ENCODE assay signal across 16 cellular contexts in the genomic region with DNA sequence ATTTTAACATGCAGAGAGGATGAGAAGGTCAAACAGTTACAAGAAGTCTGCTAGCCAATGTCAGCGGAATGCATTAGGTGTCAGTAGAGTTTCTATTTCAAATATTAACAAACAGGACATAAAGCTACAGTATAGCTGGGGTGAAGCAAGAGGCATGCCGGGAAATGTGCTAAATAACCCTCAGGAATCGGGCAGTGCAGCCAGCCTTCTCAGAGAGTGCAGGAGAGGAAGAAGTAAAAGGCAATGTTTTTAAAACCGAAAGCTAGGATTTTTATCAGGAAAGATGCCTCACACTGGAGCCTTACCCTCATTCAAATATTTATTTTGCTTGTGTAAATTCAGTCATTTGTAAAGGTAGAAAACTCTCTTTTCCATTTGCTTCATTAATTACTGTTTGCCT. TPM values are rescaled to one million over a fixed set of nuclear protein-coding genes. Genes with fewer than 3 reads are reported as not detected.
A peak's percentile ranks its signal among the peaks of the same experiment; 100 is the strongest.
DNase-seq lines count a peak whose midpoint lies in the region; FAIRE-seq and TF ChIP-seq lines count a peak whose summit lies in the region.
"Had no signal": no experiment of that assay in that cellular context is flagged by ENCODE, and none has a peak within 500 bp of the region (broad histone marks: within the 10 kb centered on the region; RNA-seq: fewer than 3 reads in every experiment).

No MANE protein-coding gene starts in this region.

- H3K4me3 Mint-ChIP-seq in activated naive CD4-positive, alpha-beta T cell treated with anti-CD3 and anti-CD28 coated beads, Interleukin-2, amount 10 ng/mL, durations not matched to agents 7 days and 5 days, result no peak overlapping the region

- H3K36me3 ChIP-seq in mesenchymal stem cell (ENCODE audit: control insufficient read depth in 1 of 2, insufficient read depth in 2 of 2, low read depth in 1 of 2, low read length in 2 of 2), result no peaks in the 10 kb centered on the region
- H3K36me3 ChIP-seq: BE2C, prostate gland had no signal

- no peak overlapping the region for H3K27ac ChIP-seq in mesenchymal stem cell (ENCODE audit: low read length, poor library complexity, severe bottlenecking)
- H3K27ac ChIP-seq: prostate gland had no signal

- H2BK120ac ChIP-seq in mesenchymal stem cell (ENCODE audit: low read depth, low read length), result no peak overlapping the region

- no peak overlapping the region for H4K91ac ChIP-seq in mesenchymal stem cell (ENCODE audit: low read length)

- H4K8ac ChIP-seq in mesenchymal stem cell (ENCODE audit: low read length), result no peak overlapping the region

- H3K9me3 ChIP-seq in mesenchymal stem cell (ENCODE audit: control insufficient read depth, low read length), result no peaks in the 10 kb centered on the region
- H3K9me3 ChIP-seq: BE2C, prostate gland had no signal

- H3K14ac ChIP-seq in mesenchymal stem cell (ENCODE audit: low read length in 2 of 2), result no peak overlapping the region

- no peak overlapping the region for H2BK15ac ChIP-seq in mesenchymal stem cell (ENCODE audit: low read depth, poor library complexity, severe bottlenecking)

- DNase-seq in EL (peak; percentile 23), NCI-H69 (lab: John Stamatoyannopoulos, UW) (peak; percentile 76), cerebellum (ENCODE audit: low spot score) (peak; percentile 19), mesenchymal stem cell (peak; percentile 1), GM13977 (ENCODE audit: low spot score) (no peak), urothelium cell line (ENCODE audit: low spot score) (no peak)
- DNase-seq in activated naive CD4-positive, alpha-beta T cell treated with anti-CD3 and anti-CD28 coated beads, Interleukin-2, amount 10 ng/mL, durations not matched to agents 7 days and 5 days, result no peak
- DNase-seq in activated CD4-positive, alpha-beta T cell treated with anti-CD3 and anti-CD28 coated beads for 1 hour, result no peak
- DNase-seq: activated CD8-positive, alpha-beta memory T cell treated with anti-CD3 and anti-CD28 coated beads for 24 hours; BE2C; DMS79; effector memory CD4-positive, alpha-beta T cell; islet precursor cell; SHP77 treated with DMSO at 0.1 percent for 48 hours had no signal

- peak overlapping the region in 1 of 2 experiments; percentile 36 for H3K4me3 ChIP-seq in mesenchymal stem cell (ENCODE audit: insufficient read depth in 1 of 2, low read depth in 1 of 2, low read length in 2 of 2)
- H3K4me3 ChIP-seq: prostate gland had no signal

- no peak for FAIRE-seq in urothelium cell line (lab: Jason Lieb, UNC)

- no peak overlapping the region for H2AK5ac ChIP-seq in mesenchymal stem cell (ENCODE audit: low read length, severe bottlenecking)

- H3K4me2 ChIP-seq in mesenchymal stem cell (ENCODE audit: low read length, poor library complexity, severe bottlenecking), result no peak overlapping the region

- H2BK12ac ChIP-seq in mesenchymal stem cell (ENCODE audit: low read length in 2 of 2), result no peak overlapping the region

- H3K27ac Mint-ChIP-seq in activated naive CD4-positive, alpha-beta T cell treated with anti-CD3 and anti-CD28 coated beads, Interleukin-2, amount 10 ng/mL, durations not matched to agents 7 days and 5 days, result no peak overlapping the region

- CTCF ChIA-PET in activated naive CD4-positive, alpha-beta T cell treated with anti-CD3 and anti-CD28 coated beads, Interleukin-2, amount 10 ng/mL, durations not matched to agents 7 days and 5 days (lab: Charles Lee), result interaction anchor here (1.8 kb wide), 1 partner anchor 10 kb away, joined by 7 read pairs; no protein-coding TSS in a partner anchor

- no peak overlapping the region for H2BK5ac ChIP-seq in mesenchymal stem cell (ENCODE audit: low read depth, low read length, poor library complexity, severe bottlenecking)

- H3K4me1 Mint-ChIP-seq in activated naive CD4-positive, alpha-beta T cell treated with anti-CD3 and anti-CD28 coated beads, Interleukin-2, amount 10 ng/mL, durations not matched to agents 7 days and 5 days, result no peaks in the 10 kb centered on the region

- in situ Hi-C loops in GM13977 (cut with MboI; ENCODE audit: low pct_unique_long_range_greater_than_20kb, low sequenced_read_pairs, unreplicated experiment), result no loop called here

- H3K23ac ChIP-seq in mesenchymal stem cell (ENCODE audit: low read length in 2 of 2), result no peak overlapping the region

- H3K9me3 Mint-ChIP-seq in activated naive CD4-positive, alpha-beta T cell treated with anti-CD3 and anti-CD28 coated beads, Interleukin-2, amount 10 ng/mL, durations not matched to agents 7 days and 5 days, result peaks cover 2% of the 10 kb centered on the region

- no peak overlapping the region for H3K18ac ChIP-seq in mesenchymal stem cell (ENCODE audit: low read depth in 1 of 2, low read length in 2 of 2)

- H3K27me3 Mint-ChIP-seq in activated naive CD4-positive, alpha-beta T cell treated with anti-CD3 and anti-CD28 coated beads, Interleukin-2, amount 10 ng/mL, durations not matched to agents 7 days and 5 days, result no peaks in the 10 kb centered on the region

- H3K36me3 Mint-ChIP-seq in activated naive CD4-positive, alpha-beta T cell treated with anti-CD3 and anti-CD28 coated beads, Interleukin-2, amount 10 ng/mL, durations not matched to agents 7 days and 5 days, result no peaks in the 10 kb centered on the region

- H3K4ac ChIP-seq in mesenchymal stem cell (ENCODE audit: low read depth in 1 of 2, low read length in 2 of 2), result no peak overlapping the region

- H3K27me3 ChIP-seq in mesenchymal stem cell (ENCODE audit: control insufficient read depth in 1 of 2, insufficient read depth in 1 of 2, low read length in 2 of 2), result no peaks in the 10 kb centered on the region
- H3K27me3 ChIP-seq: BE2C had no signal

- TF ChIP-seq CTCF in GM13977 (IDR thresholded peaks at IDR 0.05; ENCODE audit: extremely low read depth, insufficient read depth, missing control alignments), result no peak

- no peak overlapping the region for H2AFZ ChIP-seq in mesenchymal stem cell (ENCODE audit: low read depth, low read length)

- no peaks in the 10 kb centered on the region for H3K4me1 ChIP-seq in mesenchymal stem cell (ENCODE audit: control insufficient read depth, insufficient read depth, low read depth, low read length)
- H3K4me1 ChIP-seq: BE2C, prostate gland had no signal

- WGBS in mesenchymal stem cell, result 52% methylated on average over 3 of the region's 4 CpGs

- no peaks in the 10 kb centered on the region for H3K79me1 ChIP-seq in mesenchymal stem cell (replicated peaks; ENCODE audit: low read length, poor library complexity, severe bottlenecking)

- peak overlapping the region; percentile 31 for H3K9ac ChIP-seq in mesenchymal stem cell (ENCODE audit: low read length)

RNA-seq across cellular contexts. Expression of gene SH3GL2, which starts 59.1 kb away (rescaled TPM):
- total RNA-seq in cerebellum, result 80.8 TPM
- polyA plus RNA-seq in mesenchymal stem cell (2013, experiment 1 of 2), result 0.04 TPM
- 0.12 TPM for polyA plus RNA-seq in mesenchymal stem cell (2013, experiment 2 of 2)
- total RNA-seq: glomerular endothelial cell had no signal

Comparison
In these comparisons a context has a peak if more than half of its experiments do, and no peak if none do; other contexts are left out.
1. DNase-seq: peak in EL (single experiment), NCI-H69 (single experiment), cerebellum (single experiment) and mesenchymal stem cell (single experiment); none in activated naive CD4-positive, alpha-beta T cell treated with anti-CD3 and anti-CD28 coated beads, Interleukin-2, amount 10 ng/mL, durations not matched to agents 7 days and 5 days (single experiment), GM13977 (single experiment), activated CD4-positive, alpha-beta T cell treated with anti-CD3 and anti-CD28 coated beads for 1 hour (single experiment) and urothelium cell line (single experiment).